In the genomic region with DNA sequence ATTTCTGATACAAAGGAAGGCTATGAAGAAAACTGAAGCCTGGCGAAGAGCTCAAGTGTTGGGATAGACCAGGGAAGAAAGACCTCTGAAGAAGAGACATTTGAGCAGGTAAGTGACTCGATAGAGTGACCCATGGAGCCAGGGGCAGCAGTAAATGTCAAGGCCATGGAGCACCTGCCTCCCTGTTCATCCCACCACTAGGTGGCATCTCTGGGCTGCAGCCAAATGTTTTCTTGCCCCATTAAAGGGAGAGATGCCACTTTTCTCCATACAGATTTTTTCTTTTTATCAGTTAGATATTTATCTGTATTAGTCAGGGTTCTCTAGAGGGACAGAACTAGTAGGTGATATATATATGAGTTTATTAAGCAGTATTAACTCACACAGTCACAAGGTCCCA, we compare ENCODE assay signal across 7 cellular contexts. TPM values are rescaled to one million over a fixed set of nuclear protein-coding genes. Genes with fewer than 3 reads are reported as not detected.
A peak's percentile ranks its signal among the peaks of the same experiment; 100 is the strongest.
DNase-seq lines count a peak whose midpoint lies in the region; TF ChIP-seq lines count a peak whose summit lies in the region.

No MANE protein-coding gene starts in this region.

- H3K4me1 ChIP-seq in SK-N-SH (ENCODE audit: control insufficient read depth in 1 of 2, insufficient read depth in 2 of 2, low read depth in 1 of 2, low read length in 1 of 2) (peaks cover 0 to 5% of the 10 kb centered on the region in 2 experiments; a peak in 1 of 4 replicates), ovary (ENCODE audit: insufficient read depth) (no peaks in the 10 kb centered on the region)

- H3K9ac ChIP-seq in SK-N-SH = no peak overlapping the region

- H3K4me3 Mint-ChIP-seq in activated naive CD8-positive, alpha-beta T cell treated with anti-CD3 and anti-CD28 coated beads for 36 hours = no peak overlapping the region
- no peak overlapping the region for H3K4me3 Mint-ChIP-seq in immature natural killer cell

- no peaks in the 10 kb centered on the region for H3K27me3 Mint-ChIP-seq in activated naive CD8-positive, alpha-beta T cell treated with anti-CD3 and anti-CD28 coated beads for 36 hours
- peaks cover 2 to 10% (median 5%) of the 10 kb centered on the region in 3 donors for H3K27me3 Mint-ChIP-seq in immature natural killer cell (ENCODE audit: low read depth in 3 of 3)

- H3K36me3 Mint-ChIP-seq in activated naive CD8-positive, alpha-beta T cell treated with anti-CD3 and anti-CD28 coated beads for 36 hours = no peaks in the 10 kb centered on the region
- no peaks in the 10 kb centered on the region for H3K36me3 Mint-ChIP-seq in immature natural killer cell

- no peak overlapping the region for H2AFZ ChIP-seq in SK-N-SH (ENCODE audit: low read depth)

- H3K36me3 ChIP-seq in SK-N-SH (replicated peaks in 1 of 2; ENCODE audit: control insufficient read depth in 1 of 2, insufficient read depth in 2 of 2, low read length in 1 of 2) = no peaks in the 10 kb centered on the region
- H3K36me3 ChIP-seq in ovary = no peaks in the 10 kb centered on the region

- no peaks in the 10 kb centered on the region for H3K9me3 Mint-ChIP-seq in activated naive CD8-positive, alpha-beta T cell treated with anti-CD3 and anti-CD28 coated beads for 36 hours
- no peaks in the 10 kb centered on the region for H3K9me3 Mint-ChIP-seq in immature natural killer cell

- no peak overlapping the region for H3K27ac Mint-ChIP-seq in activated naive CD8-positive, alpha-beta T cell treated with anti-CD3 and anti-CD28 coated beads for 36 hours
- H3K27ac Mint-ChIP-seq in immature natural killer cell = no peak overlapping the region

- CTCF ChIA-PET in GM10248 (lab: Yijun Ruan, JAX) (interaction anchor here (1.3 to 5.1 kb wide), 7 partner anchors 9 to 195 kb away, joined by 4 to 48 read pairs (median 6); no protein-coding TSS in a partner anchor), SK-N-SH (lab: Yijun Ruan, JAX) (interaction anchor here (0.6 to 2.0 kb wide), 14 partner anchors 9 to 211 kb away, joined by 3 to 24 read pairs (median 4); no protein-coding TSS in a partner anchor)

- H3K27me3 ChIP-seq in SK-N-SH (ENCODE audit: insufficient read depth) (no peaks in the 10 kb centered on the region), ovary (no peaks in the 10 kb centered on the region)

- no peaks in the 10 kb centered on the region for H4K20me1 ChIP-seq in SK-N-SH (ENCODE audit: insufficient read depth)

- TF ChIP-seq RAD21 in SK-N-SH (IDR thresholded peaks at IDR 0.05; ENCODE audit: low read length) = peak; percentile 76

- H3K4me3 ChIP-seq in SK-N-SH (ENCODE audit: low read depth in 2 of 2, low read length in 1 of 2) (no peak overlapping the region), ovary (no peak overlapping the region)

- DNase-seq in GM10248 (ENCODE audit: extremely low spot score) = peak; percentile 52
- peak; percentile 61 for DNase-seq in M059J (ENCODE audit: low read depth)
- peak; percentile 64 for DNase-seq in SK-N-SH
- peak; percentile 34 for DNase-seq in activated naive CD8-positive, alpha-beta T cell treated with anti-CD3 and anti-CD28 coated beads for 36 hours
- peak; percentile 44 to 57 (median 52) for DNase-seq in immature natural killer cell
- DNase-seq in stimulated activated CD8-positive, alpha-beta memory T cell treated with anti-CD3 and anti-CD28 coated beads, Interleukin-12 subunit alpha, Interleukin-12 subunit beta, amount 100 ng/mL, for 1 hour (ENCODE audit: low read depth) = peak; percentile 26
- DNase-seq in ovary = no peak

- peaks cover 9% of the 10 kb centered on the region for H3K4me1 Mint-ChIP-seq in activated naive CD8-positive, alpha-beta T cell treated with anti-CD3 and anti-CD28 coated beads for 36 hours
- peaks cover 7 to 8% of the 10 kb centered on the region in 2 donors for H3K4me1 Mint-ChIP-seq in immature natural killer cell

- H3K27ac ChIP-seq in SK-N-SH (ENCODE audit: low read depth in 2 of 2, low read length in 1 of 2) = no peak overlapping the region
- H3K27ac ChIP-seq in ovary = no peak overlapping the region

- no peak for TF ChIP-seq EP300 in SK-N-SH (IDR thresholded peaks at IDR 0.05; ENCODE audit: borderline replicate concordance in 1 of 2, low read depth in 1 of 2, low read length in 1 of 2)
- TF ChIP-seq EP300 in ovary (IDR thresholded peaks at IDR 0.05) = no peak

- H3K79me2 ChIP-seq in SK-N-SH (ENCODE audit: insufficient read depth) = no peaks in the 10 kb centered on the region

- peak; percentile 75 for TF ChIP-seq CTCF in GM10248 (IDR thresholded peaks at IDR 0.05; ENCODE audit: control extremely low read depth, extremely low read depth, low read depth, missing control alignments)
- peak; percentile 81 for TF ChIP-seq CTCF in SK-N-SH (IDR thresholded peaks at IDR 0.05)
- TF ChIP-seq CTCF in ovary (IDR thresholded peaks at IDR 0.05) = no peak

- TF ChIP-seq POLR2A in ovary (IDR thresholded peaks at IDR 0.05) = no peak

- 12% methylated on average over 2 of the region's 2 CpGs for WGBS in SK-N-SH (ENCODE audit: low lambda C conversion rate)
- WGBS in ovary, 3 donors = 39 to 49% (median 47%) methylated on average over 2 of the region's 2 CpGs

- H3K4me2 ChIP-seq in SK-N-SH = no peak overlapping the region

- peaks cover 1% of the 10 kb centered on the region for H3F3A ChIP-seq in SK-N-SH (replicated peaks; ENCODE audit: insufficient read depth)

- H3K9me3 ChIP-seq in SK-N-SH = no peaks in the 10 kb centered on the region
- no peaks in the 10 kb centered on the region for H3K9me3 ChIP-seq in ovary

- intact Hi-C loops in ovary (cut with DNase I) = no loop called here

- POLR2A ChIA-PET in GM10248 (lab: Yijun Ruan, JAX) (no interaction called here), SK-N-SH (lab: Yijun Ruan, JAX) (no interaction called here)

- no peaks in the 10 kb centered on the region for H3K9me2 ChIP-seq in SK-N-SH

TF ChIP-seq in SK-N-SH, 30 proteins besides CTCF, POLR2A, EP300 and RAD21:
- TF ChIP-seq GABPA (IDR thresholded peaks at IDR 0.05; ENCODE audit: low read depth) (no peak), NFIC (IDR thresholded peaks at IDR 0.05; ENCODE audit: borderline replicate concordance) (peak; percentile 69), SMC3 (IDR thresholded peaks at IDR 0.05; ENCODE audit: low read depth, low read length) (peak; percentile 76)

RNA-seq across cellular contexts. Expression of gene ZNF81, which starts 4.9 kb away (rescaled TPM):
- 3.7 and 5.6 TPM in 2 replicates for total RNA-seq in M059J (2014; rRNA removed; shearing (Covaris generic))
- polyA plus RNA-seq in SK-N-SH (2012; rRNA removed) = 3.5 and 6.0 TPM in 2 replicates
- polyA plus RNA-seq in SK-N-SH (2012; cell fraction: cytosol; rRNA removed) = 4.3 and 4.5 TPM in 2 replicates
- 7.6 and 8.5 TPM in 2 replicates for polyA plus RNA-seq in SK-N-SH (2012; cell fraction: nucleus; rRNA removed)
- total RNA-seq in activated naive CD8-positive, alpha-beta T cell treated with anti-CD3 and anti-CD28 coated beads for 36 hours = 1 to 10 TPM; 4.8 to 7.8 TPM
- 1 to 10 TPM; 7.0 to 8.6 (median 7.6) TPM for polyA plus RNA-seq in immature natural killer cell
- 10 to 100 TPM in 4 of 7 donors, 1 to 10 TPM in 3; 4.1 to 13.9 (median 10.0) TPM for total RNA-seq in ovary
- polyA plus RNA-seq in ovary = 1 to 10 TPM; 1.5 to 3.6 TPM

Comparison
In these comparisons a context has a peak if more than half of its experiments do, and no peak if none do; other contexts are left out.
1. DNase-seq: peak in GM10248 (single experiment), M059J (single experiment), SK-N-SH (single experiment), activated naive CD8-positive, alpha-beta T cell treated with anti-CD3 and anti-CD28 coated beads for 36 hours (single experiment), immature natural killer cell (3 of 3) and stimulated activated CD8-positive, alpha-beta memory T cell treated with anti-CD3 and anti-CD28 coated beads, Interleukin-12 subunit alpha, Interleukin-12 subunit beta, amount 100 ng/mL, for 1 hour (single experiment); none in ovary (0 of 5).
2. CTCF ChIP-seq: peak in GM10248 (single experiment) and SK-N-SH (single experiment); none in ovary (0 of 3).